ENCODE assay signal across 1 cellular context in the genomic region with DNA sequence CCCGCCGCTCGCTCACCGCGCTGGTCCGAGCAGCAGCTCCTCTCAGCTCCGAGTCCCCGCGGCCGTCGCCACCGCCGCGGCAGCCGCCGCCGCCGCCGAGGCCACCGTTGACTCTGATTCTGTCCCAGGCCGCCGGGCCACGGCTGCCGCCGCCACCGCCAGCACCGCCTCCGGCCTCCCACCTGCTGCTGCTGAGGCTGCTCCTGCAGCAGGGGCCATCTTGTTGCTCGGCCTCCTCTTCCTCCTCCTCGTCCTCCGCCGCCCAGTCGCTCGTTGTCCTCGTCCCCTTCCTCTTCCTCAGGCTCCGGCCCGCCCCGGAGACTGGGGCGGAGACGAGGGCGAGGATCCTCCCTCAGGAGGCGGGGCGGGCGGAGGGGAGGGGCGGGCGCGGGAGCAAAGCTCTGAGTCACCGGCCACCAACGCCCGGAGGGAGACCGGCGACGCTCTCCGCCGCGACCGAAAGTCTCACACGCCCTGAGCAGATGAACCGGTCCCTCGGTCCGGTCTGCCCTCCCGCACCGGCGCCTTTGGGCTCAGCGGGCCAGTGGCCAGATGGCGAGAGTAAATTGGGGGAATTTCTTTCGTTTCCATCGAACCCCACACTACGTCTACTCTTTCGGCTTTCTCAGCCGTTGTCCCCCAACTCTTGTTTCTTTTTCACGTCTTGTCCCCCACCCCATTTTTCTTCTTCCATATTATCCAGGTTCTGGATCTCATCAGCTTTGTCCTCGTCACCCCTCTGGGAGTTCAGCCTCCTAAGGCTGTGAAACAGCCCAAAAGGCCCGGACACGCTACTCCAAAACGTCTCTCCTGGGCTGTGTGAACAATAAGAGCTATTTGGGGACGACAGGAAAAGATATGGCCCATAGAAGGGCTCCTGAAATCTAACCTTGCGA.
TF ChIP-seq lines count a peak whose summit lies in the region.

A gene with protein sequence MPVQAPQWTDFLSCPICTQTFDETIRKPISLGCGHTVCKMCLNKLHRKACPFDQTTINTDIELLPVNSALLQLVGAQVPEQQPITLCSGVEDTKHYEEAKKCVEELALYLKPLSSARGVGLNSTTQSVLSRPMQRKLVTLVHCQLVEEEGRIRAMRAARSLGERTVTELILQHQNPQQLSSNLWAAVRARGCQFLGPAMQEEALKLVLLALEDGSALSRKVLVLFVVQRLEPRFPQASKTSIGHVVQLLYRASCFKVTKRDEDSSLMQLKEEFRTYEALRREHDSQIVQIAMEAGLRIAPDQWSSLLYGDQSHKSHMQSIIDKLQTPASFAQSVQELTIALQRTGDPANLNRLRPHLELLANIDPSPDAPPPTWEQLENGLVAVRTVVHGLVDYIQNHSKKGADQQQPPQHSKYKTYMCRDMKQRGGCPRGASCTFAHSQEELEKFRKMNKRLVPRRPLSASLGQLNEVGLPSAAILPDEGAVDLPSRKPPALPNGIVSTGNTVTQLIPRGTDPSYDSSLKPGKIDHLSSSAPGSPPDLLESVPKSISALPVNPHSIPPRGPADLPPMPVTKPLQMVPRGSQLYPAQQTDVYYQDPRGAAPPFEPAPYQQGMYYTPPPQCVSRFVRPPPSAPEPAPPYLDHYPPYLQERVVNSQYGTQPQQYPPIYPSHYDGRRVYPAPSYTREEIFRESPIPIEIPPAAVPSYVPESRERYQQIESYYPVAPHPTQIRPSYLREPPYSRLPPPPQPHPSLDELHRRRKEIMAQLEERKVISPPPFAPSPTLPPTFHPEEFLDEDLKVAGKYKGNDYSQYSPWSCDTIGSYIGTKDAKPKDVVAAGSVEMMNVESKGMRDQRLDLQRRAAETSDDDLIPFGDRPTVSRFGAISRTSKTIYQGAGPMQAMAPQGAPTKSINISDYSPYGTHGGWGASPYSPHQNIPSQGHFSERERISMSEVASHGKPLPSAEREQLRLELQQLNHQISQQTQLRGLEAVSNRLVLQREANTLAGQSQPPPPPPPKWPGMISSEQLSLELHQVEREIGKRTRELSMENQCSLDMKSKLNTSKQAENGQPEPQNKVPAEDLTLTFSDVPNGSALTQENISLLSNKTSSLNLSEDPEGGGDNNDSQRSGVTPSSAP (minus strand): TSS at position 278 of the 896 bp plus-strand sequence. CDS start 29,372 bp downstream, outside the sequence.

TF ChIP-seq in K562, 482 proteins besides CTCF, POLR2A, EP300 and RAD21 (continued from another document and continues in another):
- TF ChIP-seq GABPA (tag; conservative IDR thresholded peaks at IDR 0.05; ENCODE audit: low read depth) (peak; percentile 78), NELFE (IDR thresholded peaks at IDR 0.05; ENCODE audit: insufficient read depth, insufficient read length) (no peak), CXXC5 (CRISPR knock-in tag; IDR thresholded peaks at IDR 0.05) (peak; percentile 61), RHOXF2B (CRISPR knock-in tag; conservative IDR thresholded peaks at IDR 0.05) (no peak), ZNF140 (CRISPR knock-in tag; IDR thresholded peaks at IDR 0.05) (no peak), ZKSCAN1 (IDR thresholded peaks at IDR 0.05; ENCODE audit: low read depth, low read length) (no peak; the same call in 1 of the 2 replicates), NCOA2 (IDR thresholded peaks at IDR 0.05; ENCODE audit: partially characterized antibody in 2 of 2) (no peak), GTF2E2 (tag; IDR thresholded peaks at IDR 0.05) (no peak; the same call in 1 of the 2 replicates), ATF1 (CRISPR knock-in tag; IDR thresholded peaks at IDR 0.05) (no peak), ATF1 (tag; IDR thresholded peaks at IDR 0.05) (peak; percentile 46), ZNF212 (CRISPR knock-in tag; IDR thresholded peaks at IDR 0.05) (no peak), ZNF124 (CRISPR knock-in tag; IDR thresholded peaks at IDR 0.05) (no peak), GATAD2B (IDR thresholded peaks at IDR 0.05; ENCODE audit: borderline replicate concordance) (peak; percentile 74; the same call in 1 of the 2 replicates), ZNF384 (IDR thresholded peaks at IDR 0.05; ENCODE audit: low read depth, low read length) (no peak), MAZ (CRISPR knock-in tag; conservative IDR thresholded peaks at IDR 0.05 in 1 of 2, IDR thresholded peaks at IDR 0.05 in 1 of 2) (peak; percentile 71 to 92; a peak in 3 of 4 replicates), NFYB (IDR thresholded peaks at IDR 0.05; ENCODE audit: extremely low read depth, insufficient read length) (no peak), NR4A1 (CRISPR knock-in tag; IDR thresholded peaks at IDR 0.05) (no peak), NR4A1 (tag; IDR thresholded peaks at IDR 0.05) (no peak), PTTG1 (tag; IDR thresholded peaks at IDR 0.05; ENCODE audit: low read depth) (0 out of 2 replicates have a peak, but pooled peaks have one; percentile 46), RBM17 (IDR thresholded peaks at IDR 0.05; ENCODE audit: borderline replicate concordance, low read depth, low read length) (no peak), FOXA1 (IDR thresholded peaks at IDR 0.05; ENCODE audit: borderline replicate concordance) (no peak), SMARCA5 (IDR thresholded peaks at IDR 0.05) (no peak), FOXJ2 (tag; IDR thresholded peaks at IDR 0.05) (no peak; the same call in 1 of the 2 replicates), PCBP1 (IDR thresholded peaks at IDR 0.05; ENCODE audit: low read depth, low read length, poor library complexity, severe bottlenecking) (no peak), NFE2L1 (tag; IDR thresholded peaks at IDR 0.05; ENCODE audit: borderline replicate concordance, low read depth) (no peak), DPF2 (IDR thresholded peaks at IDR 0.05) (peak; percentile 84), YBX1 (IDR thresholded peaks at IDR 0.05) (no peak), MEF2D (tag; conservative IDR thresholded peaks at IDR 0.05; ENCODE audit: low read depth) (no peak), GATAD2A (IDR thresholded peaks at IDR 0.05) (no peak; the same call in 1 of the 2 replicates), SMARCB1 (IDR thresholded peaks at IDR 0.05; ENCODE audit: insufficient read length, low read depth) (no peak), ZNF561 (CRISPR knock-in tag; conservative IDR thresholded peaks at IDR 0.05) (no peak), XRCC3 (IDR thresholded peaks at IDR 0.05) (no peak), SRSF7 (optimal IDR thresholded peaks at IDR 0.05; ENCODE audit: low read depth, low read length) (no peak), CBX3 (IDR thresholded peaks at IDR 0.05; ENCODE audit: borderline replicate concordance in 1 of 2, low read length in 2 of 2) (peak in 1 of 2 experiments; percentile 61; a peak in 1 of 3 replicates), LEF1 (IDR thresholded peaks at IDR 0.05) (no peak), ZC3H4 (CRISPR knock-in tag; IDR thresholded peaks at IDR 0.05; ENCODE audit: borderline replicate concordance) (peak; percentile 71; the same call in 1 of the 2 replicates), NFATC3 (IDR thresholded peaks at IDR 0.05) (no peak), ZNF830 (CRISPR knock-in tag; IDR thresholded peaks at IDR 0.05) (no peak), CTBP1 (IDR thresholded peaks at IDR 0.05; ENCODE audit: borderline replicate concordance) (peak; percentile 65; the same call in 1 of the 2 replicates), PYGO2 (tag; IDR thresholded peaks at IDR 0.05) (peak; percentile 40; the same call in 1 of the 2 replicates), SP1 (CRISPR knock-in tag; IDR thresholded peaks at IDR 0.05) (peak; percentile 65; the same call in 1 of the 2 replicates), MAFF (IDR thresholded peaks at IDR 0.05; ENCODE audit: low read length) (no peak), SIN3B (IDR thresholded peaks at IDR 0.05; ENCODE audit: low read depth) (peak; percentile 77; the same call in 1 of the 2 replicates), ZNF75A (CRISPR knock-in tag; IDR thresholded peaks at IDR 0.05) (no peak), NBN (IDR thresholded peaks at IDR 0.05; ENCODE audit: low read depth) (peak; percentile 90; the same call in 1 of the 2 replicates), KHSRP (IDR thresholded peaks at IDR 0.05) (no peak), FOS (IDR thresholded peaks at IDR 0.05; ENCODE audit: extremely low read depth, insufficient read length) (peak; percentile 17), ZBTB1 (CRISPR knock-in tag; IDR thresholded peaks at IDR 0.05; ENCODE audit: borderline replicate concordance, low read depth) (no peak; the same call in 1 of the 2 replicates), ZNF134 (CRISPR knock-in tag; conservative IDR thresholded peaks at IDR 0.05) (no peak), SNRNP70 (optimal IDR thresholded peaks at IDR 0.05; ENCODE audit: low read depth, low read length) (no peak), ZNF764 (CRISPR knock-in tag; IDR thresholded peaks at IDR 0.05; ENCODE audit: low read depth) (no peak), KLF10 (CRISPR knock-in tag; IDR thresholded peaks at IDR 0.05) (no peak), HDAC6 (IDR thresholded peaks at IDR 0.05; ENCODE audit: low read depth, low read length) (no peak)
- TF ChIP-seq, protein P1, sequence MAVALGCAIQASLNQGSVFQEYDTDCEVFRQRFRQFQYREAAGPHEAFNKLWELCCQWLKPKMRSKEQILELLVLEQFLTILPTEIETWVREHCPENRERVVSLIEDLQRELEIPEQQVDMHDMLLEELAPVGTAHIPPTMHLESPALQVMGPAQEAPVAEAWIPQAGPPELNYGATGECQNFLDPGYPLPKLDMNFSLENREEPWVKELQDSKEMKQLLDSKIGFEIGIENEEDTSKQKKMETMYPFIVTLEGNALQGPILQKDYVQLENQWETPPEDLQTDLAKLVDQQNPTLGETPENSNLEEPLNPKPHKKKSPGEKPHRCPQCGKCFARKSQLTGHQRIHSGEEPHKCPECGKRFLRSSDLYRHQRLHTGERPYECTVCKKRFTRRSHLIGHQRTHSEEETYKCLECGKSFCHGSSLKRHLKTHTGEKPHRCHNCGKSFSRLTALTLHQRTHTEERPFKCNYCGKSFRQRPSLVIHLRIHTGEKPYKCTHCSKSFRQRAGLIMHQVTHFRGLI (CRISPR knock-in tag; IDR thresholded peaks at IDR 0.05), result no peak
- TF ChIP-seq, protein P2, sequence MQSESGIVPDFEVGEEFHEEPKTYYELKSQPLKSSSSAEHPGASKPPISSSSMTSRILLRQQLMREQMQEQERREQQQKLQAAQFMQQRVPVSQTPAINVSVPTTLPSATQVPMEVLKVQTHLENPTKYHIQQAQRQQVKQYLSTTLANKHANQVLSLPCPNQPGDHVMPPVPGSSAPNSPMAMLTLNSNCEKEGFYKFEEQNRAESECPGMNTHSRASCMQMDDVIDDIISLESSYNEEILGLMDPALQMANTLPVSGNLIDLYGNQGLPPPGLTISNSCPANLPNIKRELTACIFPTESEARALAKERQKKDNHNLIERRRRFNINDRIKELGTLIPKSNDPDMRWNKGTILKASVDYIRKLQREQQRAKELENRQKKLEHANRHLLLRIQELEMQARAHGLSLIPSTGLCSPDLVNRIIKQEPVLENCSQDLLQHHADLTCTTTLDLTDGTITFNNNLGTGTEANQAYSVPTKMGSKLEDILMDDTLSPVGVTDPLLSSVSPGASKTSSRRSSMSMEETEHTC (IDR thresholded peaks at IDR 0.05), result no peak; the same call in 1 of the 2 replicates
- TF ChIP-seq, protein P3, sequence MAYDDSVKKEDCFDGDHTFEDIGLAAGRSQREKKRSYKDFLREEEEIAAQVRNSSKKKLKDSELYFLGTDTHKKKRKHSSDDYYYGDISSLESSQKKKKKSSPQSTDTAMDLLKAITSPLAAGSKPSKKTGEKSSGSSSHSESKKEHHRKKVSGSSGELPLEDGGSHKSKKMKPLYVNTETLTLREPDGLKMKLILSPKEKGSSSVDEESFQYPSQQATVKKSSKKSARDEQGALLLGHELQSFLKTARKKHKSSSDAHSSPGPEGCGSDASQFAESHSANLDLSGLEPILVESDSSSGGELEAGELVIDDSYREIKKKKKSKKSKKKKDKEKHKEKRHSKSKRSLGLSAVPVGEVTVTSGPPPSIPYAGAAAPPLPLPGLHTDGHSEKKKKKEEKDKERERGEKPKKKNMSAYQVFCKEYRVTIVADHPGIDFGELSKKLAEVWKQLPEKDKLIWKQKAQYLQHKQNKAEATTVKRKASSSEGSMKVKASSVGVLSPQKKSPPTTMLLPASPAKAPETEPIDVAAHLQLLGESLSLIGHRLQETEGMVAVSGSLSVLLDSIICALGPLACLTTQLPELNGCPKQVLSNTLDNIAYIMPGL (CRISPR knock-in tag; IDR thresholded peaks at IDR 0.05), result no peak
- TF ChIP-seq, protein P4, sequence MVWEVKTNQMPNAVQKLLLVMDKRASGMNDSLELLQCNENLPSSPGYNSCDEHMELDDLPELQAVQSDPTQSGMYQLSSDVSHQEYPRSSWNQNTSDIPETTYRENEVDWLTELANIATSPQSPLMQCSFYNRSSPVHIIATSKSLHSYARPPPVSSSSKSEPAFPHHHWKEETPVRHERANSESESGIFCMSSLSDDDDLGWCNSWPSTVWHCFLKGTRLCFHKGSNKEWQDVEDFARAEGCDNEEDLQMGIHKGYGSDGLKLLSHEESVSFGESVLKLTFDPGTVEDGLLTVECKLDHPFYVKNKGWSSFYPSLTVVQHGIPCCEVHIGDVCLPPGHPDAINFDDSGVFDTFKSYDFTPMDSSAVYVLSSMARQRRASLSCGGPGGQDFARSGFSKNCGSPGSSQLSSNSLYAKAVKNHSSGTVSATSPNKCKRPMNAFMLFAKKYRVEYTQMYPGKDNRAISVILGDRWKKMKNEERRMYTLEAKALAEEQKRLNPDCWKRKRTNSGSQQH (CRISPR knock-in tag; IDR thresholded peaks at IDR 0.05), result 0 out of 2 replicates have a peak, but pooled peaks have one; percentile 10
- TF ChIP-seq, protein P5, sequence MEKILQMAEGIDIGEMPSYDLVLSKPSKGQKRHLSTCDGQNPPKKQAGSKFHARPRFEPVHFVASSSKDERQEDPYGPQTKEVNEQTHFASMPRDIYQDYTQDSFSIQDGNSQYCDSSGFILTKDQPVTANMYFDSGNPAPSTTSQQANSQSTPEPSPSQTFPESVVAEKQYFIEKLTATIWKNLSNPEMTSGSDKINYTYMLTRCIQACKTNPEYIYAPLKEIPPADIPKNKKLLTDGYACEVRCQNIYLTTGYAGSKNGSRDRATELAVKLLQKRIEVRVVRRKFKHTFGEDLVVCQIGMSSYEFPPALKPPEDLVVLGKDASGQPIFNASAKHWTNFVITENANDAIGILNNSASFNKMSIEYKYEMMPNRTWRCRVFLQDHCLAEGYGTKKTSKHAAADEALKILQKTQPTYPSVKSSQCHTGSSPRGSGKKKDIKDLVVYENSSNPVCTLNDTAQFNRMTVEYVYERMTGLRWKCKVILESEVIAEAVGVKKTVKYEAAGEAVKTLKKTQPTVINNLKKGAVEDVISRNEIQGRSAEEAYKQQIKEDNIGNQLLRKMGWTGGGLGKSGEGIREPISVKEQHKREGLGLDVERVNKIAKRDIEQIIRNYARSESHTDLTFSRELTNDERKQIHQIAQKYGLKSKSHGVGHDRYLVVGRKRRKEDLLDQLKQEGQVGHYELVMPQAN (IDR thresholded peaks at IDR 0.05; ENCODE audit: borderline replicate concordance), result peak; percentile 71; the same call in 1 of the 2 replicates
- TF ChIP-seq, protein P6, sequence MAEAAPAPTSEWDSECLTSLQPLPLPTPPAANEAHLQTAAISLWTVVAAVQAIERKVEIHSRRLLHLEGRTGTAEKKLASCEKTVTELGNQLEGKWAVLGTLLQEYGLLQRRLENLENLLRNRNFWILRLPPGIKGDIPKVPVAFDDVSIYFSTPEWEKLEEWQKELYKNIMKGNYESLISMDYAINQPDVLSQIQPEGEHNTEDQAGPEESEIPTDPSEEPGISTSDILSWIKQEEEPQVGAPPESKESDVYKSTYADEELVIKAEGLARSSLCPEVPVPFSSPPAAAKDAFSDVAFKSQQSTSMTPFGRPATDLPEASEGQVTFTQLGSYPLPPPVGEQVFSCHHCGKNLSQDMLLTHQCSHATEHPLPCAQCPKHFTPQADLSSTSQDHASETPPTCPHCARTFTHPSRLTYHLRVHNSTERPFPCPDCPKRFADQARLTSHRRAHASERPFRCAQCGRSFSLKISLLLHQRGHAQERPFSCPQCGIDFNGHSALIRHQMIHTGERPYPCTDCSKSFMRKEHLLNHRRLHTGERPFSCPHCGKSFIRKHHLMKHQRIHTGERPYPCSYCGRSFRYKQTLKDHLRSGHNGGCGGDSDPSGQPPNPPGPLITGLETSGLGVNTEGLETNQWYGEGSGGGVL (CRISPR knock-in tag; IDR thresholded peaks at IDR 0.05), result no peak
